ENCODE assay signal across 19 cellular contexts in genomic region chr6:108996208-108996607, GRCh38.
DNase-seq lines count a peak whose midpoint lies in the region; ATAC-seq and TF ChIP-seq lines count a peak whose summit lies in the region.
"Had no signal": no experiment of that assay in that cellular context is flagged by ENCODE, and none has a peak within 500 bp of the region (broad histone marks: within the 10 kb centered on the region; RNA-seq: fewer than 3 reads in every experiment).

No MANE protein-coding gene starts in this region.

- no peak overlapping the region for H3K4me3 ChIP-seq in skeletal muscle tissue (ENCODE audit: low read length in 3 of 3)

- peaks cover 9% of the 10 kb centered on the region for H3K4me1 Mint-ChIP-seq in CD4-positive, alpha-beta T cell (ENCODE audit: low read depth)

- peaks cover 9 to 32% (median 19%) of the 10 kb centered on the region in 3 donors for H3K4me1 ChIP-seq in skeletal muscle tissue (ENCODE audit: control insufficient read depth in 3 of 3, insufficient read depth in 3 of 3, low read length in 3 of 3)

- DNase-seq in EH (ENCODE audit: low read depth): peak; percentile 15
- peak; percentile 35 for DNase-seq in LHCN-M2 (ENCODE audit: low read depth)
- DNase-seq in myocyte (ENCODE audit: low read depth): peak; percentile 44
- no peak for DNase-seq in COLO668 (lab: John Stamatoyannopoulos, UW; ENCODE audit: unreplicated experiment)
- no peak for DNase-seq in HUDEP-2 (lab: John Stamatoyannopoulos, UW; ENCODE audit: unreplicated experiment in 76 of 76)
- DNase-seq in CD4-positive, alpha-beta T cell: no peak
- DNase-seq: ACHN; BE2C; C1 segment of cervical spinal cord; CD4-positive, CD25-positive, alpha-beta regulatory T cell; DMS153; DMS79; GF-D8; GOT3; H7; HFFc6 had no signal

- no peak overlapping the region for H3K4me3 Mint-ChIP-seq in CD4-positive, alpha-beta T cell
- H3K4me3 Mint-ChIP-seq: CD4-positive, CD25-positive, alpha-beta regulatory T cell; HFFc6 had no signal

- H3K27ac ChIP-seq in skeletal muscle tissue (ENCODE audit: low read depth, low read length): peak overlapping the region; percentile 24
- no peak overlapping the region for H3K27ac ChIP-seq in CD4-positive, alpha-beta T cell (ENCODE audit: low read depth, low read length)

- H3K9ac ChIP-seq in skeletal muscle tissue (ENCODE audit: low read depth in 1 of 3, low read length in 3 of 3): no peak overlapping the region

- ATAC-seq in CD4-positive, alpha-beta T cell (ENCODE audit: poor library complexity): no peak
- ATAC-seq: HCT116, HepG2 had no signal

- POLR2A ChIA-PET in CD4-positive, alpha-beta T cell (lab: Charles Lee): no interaction called here

- intact Hi-C loops in CD4-positive, alpha-beta T cell (cut with DNase I, micrococcal nuclease): no loop called here

- CTCF ChIA-PET in CD4-positive, alpha-beta T cell (lab: Charles Lee): interaction anchor here (1.2 to 1.4 kb wide), 3 partner anchors 12 to 77 kb away, joined by 3 read pairs; no protein-coding TSS in a partner anchor

- no peaks in the 10 kb centered on the region for H3K27me3 Mint-ChIP-seq in CD4-positive, alpha-beta T cell
- H3K27me3 Mint-ChIP-seq: CD4-positive, CD25-positive, alpha-beta regulatory T cell had no signal

- H3K36me3 ChIP-seq in skeletal muscle tissue (ENCODE audit: control insufficient read depth in 3 of 3, insufficient read depth in 3 of 3, low read length in 3 of 3): peaks cover 1 to 46% (median 46%) of the 10 kb centered on the region in 3 donors

- H3K27ac Mint-ChIP-seq in CD4-positive, alpha-beta T cell: no peak overlapping the region
- H3K27ac Mint-ChIP-seq: CD4-positive, CD25-positive, alpha-beta regulatory T cell; HFFc6 had no signal

- no peaks in the 10 kb centered on the region for H3K27me3 ChIP-seq in skeletal muscle tissue (ENCODE audit: control insufficient read depth in 3 of 3, insufficient read depth in 3 of 3, low read length in 3 of 3)
- H3K27me3 ChIP-seq in CD4-positive, alpha-beta T cell (ENCODE audit: control insufficient read depth, insufficient read depth, low read length): no peaks in the 10 kb centered on the region
- H3K27me3 ChIP-seq: BE2C had no signal

- no peaks in the 10 kb centered on the region for H3K9me3 Mint-ChIP-seq in CD4-positive, alpha-beta T cell
- H3K9me3 Mint-ChIP-seq: CD4-positive, CD25-positive, alpha-beta regulatory T cell; HFFc6 had no signal

- peaks cover 87% of the 10 kb centered on the region for H3K36me3 Mint-ChIP-seq in CD4-positive, alpha-beta T cell (ENCODE audit: low read depth)

- H3K9me3 ChIP-seq in skeletal muscle tissue (ENCODE audit: control insufficient read depth in 3 of 3, low read length in 3 of 3): no peaks in the 10 kb centered on the region
- H3K9me3 ChIP-seq in CD4-positive, alpha-beta T cell (ENCODE audit: control insufficient read depth, low read length): no peaks in the 10 kb centered on the region
- H3K9me3 ChIP-seq: BE2C had no signal

- no peak for TF ChIP-seq CTCF in CD4-positive, alpha-beta T cell (IDR thresholded peaks at IDR 0.05)

Comparison
In these comparisons a context has a peak if more than half of its experiments do, and no peak if none do; other contexts are left out.
1. DNase-seq: peak in EH (single experiment), LHCN-M2 (single experiment) and myocyte (single experiment); none in COLO668 (single experiment), HUDEP-2 (0 of 76) and CD4-positive, alpha-beta T cell (0 of 10).